10 cellular contexts compared by ENCODE assay signal in the genomic region with DNA sequence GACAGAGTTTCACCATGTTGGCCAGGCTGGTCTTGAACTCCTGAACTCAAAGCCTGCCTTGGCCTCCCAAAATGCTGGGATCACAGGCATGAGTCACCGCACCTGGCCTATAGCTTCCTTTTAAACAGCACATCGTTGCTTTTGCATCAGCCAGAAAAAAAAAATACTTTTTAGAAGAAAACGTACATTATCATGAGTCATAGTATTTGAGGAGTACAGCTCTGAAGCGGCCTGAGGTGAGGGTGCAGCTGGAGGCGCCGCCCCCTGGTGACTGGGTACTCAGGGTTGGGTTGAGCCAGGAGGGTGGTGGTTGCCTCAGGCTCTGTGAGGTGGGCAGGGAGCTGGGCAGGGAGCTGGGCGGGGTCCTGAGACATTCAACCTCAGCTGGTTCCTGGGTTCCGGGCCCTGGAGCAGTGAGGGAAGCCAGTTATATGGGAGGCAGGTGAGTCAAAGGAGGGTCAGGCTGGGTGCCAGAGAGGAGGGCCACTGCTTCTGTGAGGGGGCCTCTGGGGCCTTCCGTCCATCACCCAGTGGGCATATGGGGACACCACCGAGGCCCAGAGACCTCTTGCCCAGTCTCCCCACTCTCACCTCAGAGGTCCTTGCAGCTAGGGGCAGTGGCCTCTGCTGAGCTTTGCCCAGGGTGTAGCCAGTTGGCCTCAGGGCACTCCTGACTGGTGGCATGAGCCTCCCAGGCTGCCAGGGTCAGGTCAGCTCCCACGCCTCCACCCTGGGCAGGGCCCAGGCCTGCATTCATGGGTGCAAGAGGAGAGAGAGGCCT. TPM values are rescaled to one million over a fixed set of nuclear protein-coding genes. Genes with fewer than 3 reads are reported as not detected.
DNase-seq lines count a peak whose midpoint lies in the region; ATAC-seq and TF ChIP-seq lines count a peak whose summit lies in the region.
"Had no signal": no experiment of that assay in that cellular context is flagged by ENCODE, and none has a peak within 500 bp of the region (broad histone marks: within the 10 kb centered on the region; RNA-seq: fewer than 3 reads in every experiment).

No MANE protein-coding gene starts in this region.

- H3K27ac Mint-ChIP-seq in stimulated activated effector memory CD8-positive, alpha-beta T cell treated with anti-CD3 and anti-CD28 coated beads, Interleukin-12 subunit alpha, Interleukin-12 subunit beta, amount 100 ng/mL, for 72 hours: no peak overlapping the region

- no peaks in the 10 kb centered on the region for H3K27me3 ChIP-seq in foreskin keratinocyte

- CTCF ChIA-PET in RWPE1 (lab: Yijun Ruan, JAX): interaction anchor here (0.5 to 1.7 kb wide), 9 partner anchors 9 to 32 kb away, joined by 3 to 12 read pairs (median 4); no protein-coding TSS in a partner anchor

- H3K4me1 Mint-ChIP-seq in stimulated activated effector memory CD8-positive, alpha-beta T cell treated with anti-CD3 and anti-CD28 coated beads, Interleukin-12 subunit alpha, Interleukin-12 subunit beta, amount 100 ng/mL, for 72 hours: peaks cover 4% of the 10 kb centered on the region

- H3K36me3 Mint-ChIP-seq in stimulated activated effector memory CD8-positive, alpha-beta T cell treated with anti-CD3 and anti-CD28 coated beads, Interleukin-12 subunit alpha, Interleukin-12 subunit beta, amount 100 ng/mL, for 72 hours: no peaks in the 10 kb centered on the region

- peak; percentile 18 to 36 for DNase-seq in activated CD4-positive, alpha-beta T cell treated with anti-CD3 and anti-CD28 coated beads, Interleukin-2, amount 50 U/mL, for 48 hours
- no peak for DNase-seq in activated CD4-positive, alpha-beta T cell treated with anti-CD3 and anti-CD28 coated beads for 4 hours
- DNase-seq in RWPE1 (ENCODE audit: low spot score): peak; percentile 99
- peak; percentile 98 to 99 for DNase-seq in foreskin keratinocyte
- no peak for DNase-seq in stimulated activated effector memory CD8-positive, alpha-beta T cell treated with anti-CD3 and anti-CD28 coated beads, Interleukin-12 subunit alpha, Interleukin-12 subunit beta, amount 100 ng/mL, for 72 hours (ENCODE audit: low spot score in 2 of 2)
- DNase-seq in GM13977 (ENCODE audit: low spot score): no peak
- no peak for DNase-seq in activated CD8-positive, alpha-beta memory T cell treated with anti-CD3 and anti-CD28 coated beads, Interleukin-2, amount 50 U/mL, for 48 hours
- DNase-seq: activated CD4-positive, alpha-beta T cell treated with anti-CD3 and anti-CD28 coated beads, Interleukin-2, amount 50 U/mL, for 1 hour; immature natural killer cell had no signal

- H3K27ac ChIP-seq in RWPE1 (peak overlapping the region; percentile 94), foreskin keratinocyte (peak overlapping the region; percentile 89)

- H3K9me3 Mint-ChIP-seq in stimulated activated effector memory CD8-positive, alpha-beta T cell treated with anti-CD3 and anti-CD28 coated beads, Interleukin-12 subunit alpha, Interleukin-12 subunit beta, amount 100 ng/mL, for 72 hours: no peaks in the 10 kb centered on the region
- H3K9me3 Mint-ChIP-seq: immature natural killer cell had no signal

- in situ Hi-C loops in GM13977 (cut with MboI; ENCODE audit: low pct_unique_long_range_greater_than_20kb, low sequenced_read_pairs, unreplicated experiment): no loop called here

- ATAC-seq in foreskin keratinocyte (peak; percentile 97), GM21723 (IDR thresholded peaks at IDR 0.05; ENCODE audit: unreplicated experiment) (no peak)
- ATAC-seq in stimulated activated effector memory CD8-positive, alpha-beta T cell treated with anti-CD3 and anti-CD28 coated beads, Interleukin-12 subunit alpha, Interleukin-12 subunit beta, amount 100 ng/mL, for 72 hours: peak; percentile 74

- no peak for TF ChIP-seq CTCF in RWPE1 (conservative IDR thresholded peaks at IDR 0.05; ENCODE audit: low read depth)
- TF ChIP-seq CTCF in foreskin keratinocyte (conservative IDR thresholded peaks at IDR 0.05): peak; percentile 48
- TF ChIP-seq CTCF in GM13977 (IDR thresholded peaks at IDR 0.05; ENCODE audit: extremely low read depth, insufficient read depth, missing control alignments): no peak

- H3K4me1 ChIP-seq in foreskin keratinocyte: peaks cover 28% of the 10 kb centered on the region

- no peak overlapping the region for H3K4me3 Mint-ChIP-seq in stimulated activated effector memory CD8-positive, alpha-beta T cell treated with anti-CD3 and anti-CD28 coated beads, Interleukin-12 subunit alpha, Interleukin-12 subunit beta, amount 100 ng/mL, for 72 hours
- H3K4me3 Mint-ChIP-seq: immature natural killer cell had no signal

- POLR2A ChIA-PET in RWPE1 (lab: Yijun Ruan, JAX; ENCODE audit: low non-redundant PET): interaction anchor here (0.6 to 3.8 kb wide), 12 partner anchors 9 to 138 kb away, joined by 3 to 42 read pairs (median 5); partner anchors contain the start of gene ID1

RNA-seq across cellular contexts. Expression of gene ID1, which starts 11.7 kb away (rescaled TPM):
- total RNA-seq in foreskin keratinocyte: 18.8 and 27.9 TPM in 2 replicates
- 21.4 and 31.9 TPM in 2 replicates for polyA plus RNA-seq in foreskin keratinocyte

RNA-seq across cellular contexts. Expression of gene COX4I2, which starts 44.3 kb away (rescaled TPM):
- total RNA-seq in foreskin keratinocyte: not detected in 2 replicates
- not detected in 2 replicates for polyA plus RNA-seq in foreskin keratinocyte
- polyA plus RNA-seq: immature natural killer cell had no signal

Comparison
In these comparisons a context has a peak if more than half of its experiments do, and no peak if none do; other contexts are left out.
1. DNase-seq: peak in activated CD4-positive, alpha-beta T cell treated with anti-CD3 and anti-CD28 coated beads, Interleukin-2, amount 50 U/mL, for 48 hours (2 of 2), RWPE1 (single experiment) and foreskin keratinocyte (2 of 2); none in activated CD4-positive, alpha-beta T cell treated with anti-CD3 and anti-CD28 coated beads for 4 hours (0 of 2), stimulated activated effector memory CD8-positive, alpha-beta T cell treated with anti-CD3 and anti-CD28 coated beads, Interleukin-12 subunit alpha, Interleukin-12 subunit beta, amount 100 ng/mL, for 72 hours (0 of 2), GM13977 (single experiment) and activated CD8-positive, alpha-beta memory T cell treated with anti-CD3 and anti-CD28 coated beads, Interleukin-2, amount 50 U/mL, for 48 hours (single experiment).